In genomic region chr2:36376319-36376765, GRCh38 we compare ENCODE assay signal across 10 cellular contexts. TPM values are rescaled to one million over a fixed set of nuclear protein-coding genes. Genes with fewer than 3 reads are reported as not detected.
DNase-seq lines count a peak whose midpoint lies in the region; ATAC-seq and TF ChIP-seq lines count a peak whose summit lies in the region.
"Had no signal": no experiment of that assay in that cellular context is flagged by ENCODE, and none has a peak within 500 bp of the region (broad histone marks: within the 10 kb centered on the region; RNA-seq: fewer than 3 reads in every experiment).

No MANE protein-coding gene starts in this region.

- no peak for ATAC-seq in HG03432 (IDR thresholded peaks at IDR 0.05; ENCODE audit: unreplicated experiment)

- no peaks in the 10 kb centered on the region for H3K9me3 ChIP-seq in fibroblast of lung (ENCODE audit: control insufficient read depth, insufficient read depth, low read depth, low read length)
- H3K9me3 ChIP-seq in neural progenitor cell (ENCODE audit: low read depth), result no peaks in the 10 kb centered on the region
- H3K9me3 ChIP-seq: spleen had no signal

- H3K4me3 Mint-ChIP-seq in neural progenitor cell, result no peak overlapping the region
- no peak overlapping the region for H3K4me3 Mint-ChIP-seq in activated T-helper 2 cell treated with anti-CD3 and anti-CD28 coated beads, Interferon-gamma antibody, Interleukin-2, Interleukin-4, amounts not matched to agents 10 μg/mL and 5 μg/mL and 100 μg/mL, durations not matched to agents 14 hours and 24 hours and 36 hours (ENCODE audit: low read depth)
- H3K4me3 Mint-ChIP-seq: T-helper 1 cell treated with Interleukin-12 subunit alpha and Interleukin-12 subunit beta and Interleukin-4 antibody, amounts not matched to agents 30 μg/mL and 1 μg/mL, for 36 hours had no signal

- intact Hi-C loops in activated T-helper 2 cell treated with anti-CD3 and anti-CD28 coated beads, Interferon-gamma antibody, Interleukin-2, Interleukin-4, amounts not matched to agents 10 μg/mL and 5 μg/mL and 100 μg/mL, durations not matched to agents 14 hours and 24 hours and 36 hours (cut with micrococcal nuclease), result no loop called here

- peaks cover 40% of the 10 kb centered on the region for H3K4me1 ChIP-seq in fibroblast of lung (ENCODE audit: control insufficient read depth, extremely low read depth, insufficient read depth, low read length)
- peaks cover 32% of the 10 kb centered on the region for H3K4me1 ChIP-seq in neural progenitor cell

- peaks cover 23% of the 10 kb centered on the region for H3K36me3 Mint-ChIP-seq in neural progenitor cell
- no peaks in the 10 kb centered on the region for H3K36me3 Mint-ChIP-seq in activated T-helper 2 cell treated with anti-CD3 and anti-CD28 coated beads, Interferon-gamma antibody, Interleukin-2, Interleukin-4, amounts not matched to agents 10 μg/mL and 5 μg/mL and 100 μg/mL, durations not matched to agents 14 hours and 24 hours and 36 hours (ENCODE audit: low read depth)

- H3K9ac ChIP-seq in fibroblast of lung (ENCODE audit: insufficient read depth, low read length) (no peak overlapping the region), neural progenitor cell (no peak overlapping the region)

- H3K79me2 ChIP-seq in fibroblast of lung (ENCODE audit: control insufficient read depth, insufficient read depth, low read length), result peaks cover 95% of the 10 kb centered on the region
- peaks cover 66% of the 10 kb centered on the region for H3K79me2 ChIP-seq in neural progenitor cell (ENCODE audit: low read depth)

- H3K27ac Mint-ChIP-seq in neural progenitor cell, result peak overlapping the region; percentile 35
- no peak overlapping the region for H3K27ac Mint-ChIP-seq in activated T-helper 2 cell treated with anti-CD3 and anti-CD28 coated beads, Interferon-gamma antibody, Interleukin-2, Interleukin-4, amounts not matched to agents 10 μg/mL and 5 μg/mL and 100 μg/mL, durations not matched to agents 14 hours and 24 hours and 36 hours
- H3K27ac Mint-ChIP-seq: T-helper 1 cell treated with Interleukin-12 subunit alpha and Interleukin-12 subunit beta and Interleukin-4 antibody, amounts not matched to agents 30 μg/mL and 1 μg/mL, for 36 hours had no signal

- peak; percentile 86 for DNase-seq in DMS53 (lab: John Stamatoyannopoulos, UW)
- DNase-seq in NCI-H69 (lab: John Stamatoyannopoulos, UW), result peak; percentile 61
- DNase-seq in fibroblast of lung (ENCODE audit: low read depth in 2 of 2), result peak; percentile 53 to 65
- DNase-seq in neural progenitor cell (ENCODE audit: low spot score), result no peak
- no peak for DNase-seq in activated T-helper 2 cell treated with anti-CD3 and anti-CD28 coated beads, Interferon-gamma antibody, Interleukin-2, Interleukin-4, amounts not matched to agents 10 μg/mL and 5 μg/mL and 100 μg/mL, durations not matched to agents 14 hours and 24 hours and 36 hours (ENCODE audit: low spot score)
- DNase-seq in NCI-H1694 treated with DMSO at 0.1 percent for 48 hours (lab: John Stamatoyannopoulos, UW), result no peak
- no peak for DNase-seq in putamen (ENCODE audit: low spot score)
- DNase-seq: spleen had no signal

- no peaks in the 10 kb centered on the region for H3K27me3 Mint-ChIP-seq in neural progenitor cell (ENCODE audit: insufficient read depth, low read depth)
- H3K27me3 Mint-ChIP-seq in activated T-helper 2 cell treated with anti-CD3 and anti-CD28 coated beads, Interferon-gamma antibody, Interleukin-2, Interleukin-4, amounts not matched to agents 10 μg/mL and 5 μg/mL and 100 μg/mL, durations not matched to agents 14 hours and 24 hours and 36 hours (ENCODE audit: low read depth), result peaks cover 8% of the 10 kb centered on the region

- no peaks in the 10 kb centered on the region for H4K20me1 ChIP-seq in fibroblast of lung (ENCODE audit: control insufficient read depth, extremely low read depth, insufficient read depth, low read length)
- H4K20me1 ChIP-seq in neural progenitor cell (ENCODE audit: low read depth), result peaks cover 11% of the 10 kb centered on the region

- H2AFZ ChIP-seq in fibroblast of lung (ENCODE audit: low read length) (no peak overlapping the region), neural progenitor cell (replicated peaks) (no peak overlapping the region)

- H3K27me3 ChIP-seq in fibroblast of lung (ENCODE audit: control insufficient read depth, insufficient read depth, low read length) (no peaks in the 10 kb centered on the region), neural progenitor cell (no peaks in the 10 kb centered on the region)
- H3K27me3 ChIP-seq: spleen had no signal

- peaks cover 26% of the 10 kb centered on the region for H3K4me1 Mint-ChIP-seq in neural progenitor cell
- peaks cover 24% of the 10 kb centered on the region for H3K4me1 Mint-ChIP-seq in activated T-helper 2 cell treated with anti-CD3 and anti-CD28 coated beads, Interferon-gamma antibody, Interleukin-2, Interleukin-4, amounts not matched to agents 10 μg/mL and 5 μg/mL and 100 μg/mL, durations not matched to agents 14 hours and 24 hours and 36 hours (ENCODE audit: low read depth)

- no peaks in the 10 kb centered on the region for H3K9me3 Mint-ChIP-seq in neural progenitor cell
- no peaks in the 10 kb centered on the region for H3K9me3 Mint-ChIP-seq in activated T-helper 2 cell treated with anti-CD3 and anti-CD28 coated beads, Interferon-gamma antibody, Interleukin-2, Interleukin-4, amounts not matched to agents 10 μg/mL and 5 μg/mL and 100 μg/mL, durations not matched to agents 14 hours and 24 hours and 36 hours
- H3K9me3 Mint-ChIP-seq: T-helper 1 cell treated with Interleukin-12 subunit alpha and Interleukin-12 subunit beta and Interleukin-4 antibody, amounts not matched to agents 30 μg/mL and 1 μg/mL, for 36 hours had no signal

- H3K36me3 ChIP-seq in fibroblast of lung (ENCODE audit: control insufficient read depth, insufficient read depth, low read length) (peaks cover 4% of the 10 kb centered on the region), neural progenitor cell (no peaks in the 10 kb centered on the region)
- H3K36me3 ChIP-seq: spleen had no signal

- H3K27ac ChIP-seq in fibroblast of lung (ENCODE audit: insufficient read depth, low read length) (peak overlapping the region; percentile 10), neural progenitor cell (no peak overlapping the region)

- H3K4me3 ChIP-seq in fibroblast of lung (replicated peaks in 1 of 4; ENCODE audit: control extremely low read depth in 1 of 4, insufficient read depth in 1 of 4, low read depth in 3 of 4, low read length in 4 of 4) (no peak overlapping the region), neural progenitor cell (no peak overlapping the region)
- H3K4me3 ChIP-seq: spleen had no signal

- H3F3A ChIP-seq in neural progenitor cell (ENCODE audit: low read depth), result no peaks in the 10 kb centered on the region

- H3K4me2 ChIP-seq in fibroblast of lung (ENCODE audit: extremely low read depth, insufficient read depth, low read length), result peak overlapping the region; percentile 6
- H3K4me2 ChIP-seq in neural progenitor cell, result no peak overlapping the region

- TF ChIP-seq CTCF in fibroblast of lung (conservative IDR thresholded peaks at IDR 0.05 in 1 of 2, IDR thresholded peaks at IDR 0.05 in 1 of 2; ENCODE audit: low read depth in 1 of 2, low read length in 2 of 2), result no peak
- no peak for TF ChIP-seq CTCF in neural progenitor cell (IDR thresholded peaks at IDR 0.05)

RNA-seq across cellular contexts. Expression of gene CRIM1, which starts 20.8 kb away (rescaled TPM):
- 135 and 364 TPM in 2 replicates for total RNA-seq in fibroblast of lung
- polyA plus RNA-seq in fibroblast of lung, result 231 and 661 TPM in 2 replicates
- polyA plus RNA-seq in fibroblast of lung (2012), result 157 and 490 TPM in 2 replicates
- polyA minus RNA-seq in fibroblast of lung (ENCODE audit: low replicate concordance), result 1,375 and 3,102 TPM in 2 replicates
- total RNA-seq in neural progenitor cell (ENCODE audit: low replicate concordance), result 4.9 and 10.2 TPM in 2 replicates
- total RNA-seq in activated T-helper 2 cell treated with anti-CD3 and anti-CD28 coated beads, Interferon-gamma antibody, Interleukin-2, Interleukin-4, amounts not matched to agents 10 μg/mL and 5 μg/mL and 100 μg/mL, durations not matched to agents 14 hours and 24 hours and 36 hours, result 12.4 and 12.8 TPM in 2 replicates

Comparison
In these comparisons a context has a peak if more than half of its experiments do, and no peak if none do; other contexts are left out.
1. DNase-seq: peak in DMS53 (single experiment), NCI-H69 (single experiment) and fibroblast of lung (2 of 2); none in neural progenitor cell (single experiment), activated T-helper 2 cell treated with anti-CD3 and anti-CD28 coated beads, Interferon-gamma antibody, Interleukin-2, Interleukin-4, amounts not matched to agents 10 μg/mL and 5 μg/mL and 100 μg/mL, durations not matched to agents 14 hours and 24 hours and 36 hours (single experiment), NCI-H1694 treated with DMSO at 0.1 percent for 48 hours (single experiment) and putamen (single experiment).